Comparison of ENCODE assay signal across 2 cellular contexts in the genomic region with DNA sequence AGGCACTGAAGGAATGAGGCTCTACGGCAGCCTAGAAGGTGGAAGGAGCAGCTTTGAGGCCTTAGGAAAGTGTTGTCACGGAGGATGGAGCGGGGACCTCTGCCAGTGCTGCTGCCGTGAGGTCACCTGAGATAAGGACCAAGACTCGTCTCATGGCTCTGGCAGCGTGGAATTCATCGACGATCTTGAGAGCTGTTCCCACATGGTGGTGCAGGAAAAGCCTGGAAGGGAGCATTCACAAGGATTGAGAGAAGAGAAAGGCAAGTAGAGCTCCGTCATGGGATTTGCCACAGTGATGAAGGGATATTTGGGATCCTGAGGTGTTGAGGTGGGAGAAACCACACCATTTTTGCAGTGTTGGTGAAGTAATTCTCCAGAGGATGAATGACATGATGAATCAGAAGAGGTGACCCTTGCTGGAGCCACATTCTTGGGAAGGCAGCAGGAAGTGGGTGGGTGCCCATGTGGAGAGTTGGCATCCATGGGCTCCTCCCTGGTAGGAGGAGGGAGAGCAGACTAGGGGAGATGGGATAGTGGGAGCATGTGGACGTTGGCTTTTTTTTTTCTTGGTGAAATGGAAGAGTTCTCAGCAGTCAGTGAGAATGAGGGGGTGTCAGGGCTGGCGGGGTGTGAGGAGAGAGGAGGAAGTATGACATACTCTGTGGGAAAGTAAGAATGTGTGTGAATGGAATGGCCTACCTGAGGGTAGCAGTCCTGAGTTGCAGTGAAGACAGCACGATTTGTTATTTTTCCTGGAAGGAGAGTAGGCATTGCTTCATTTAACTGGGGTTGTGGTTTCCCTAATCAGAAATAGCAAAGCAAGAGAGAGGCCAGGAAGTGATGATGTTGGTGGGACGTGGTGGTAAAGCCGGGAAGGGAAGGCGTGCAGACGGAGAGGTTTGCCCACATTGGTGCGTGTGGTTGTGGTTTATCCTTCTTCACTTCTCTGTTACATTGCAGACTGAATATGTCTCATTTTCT.
TF ChIP-seq lines count a peak whose summit lies in the region.

No MANE protein-coding gene starts in this region.

TF ChIP-seq in SK-N-SH, 30 proteins besides CTCF, POLR2A, EP300 and RAD21 (continued from another document):
- TF ChIP-seq, protein P1, sequence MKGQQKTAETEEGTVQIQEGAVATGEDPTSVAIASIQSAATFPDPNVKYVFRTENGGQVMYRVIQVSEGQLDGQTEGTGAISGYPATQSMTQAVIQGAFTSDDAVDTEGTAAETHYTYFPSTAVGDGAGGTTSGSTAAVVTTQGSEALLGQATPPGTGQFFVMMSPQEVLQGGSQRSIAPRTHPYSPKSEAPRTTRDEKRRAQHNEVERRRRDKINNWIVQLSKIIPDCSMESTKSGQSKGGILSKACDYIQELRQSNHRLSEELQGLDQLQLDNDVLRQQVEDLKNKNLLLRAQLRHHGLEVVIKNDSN (IDR thresholded peaks at IDR 0.05; ENCODE audit: borderline replicate concordance, low read depth): no peak
- TF ChIP-seq EZH2phosphoT487 (IDR thresholded peaks at IDR 0.05; ENCODE audit: borderline replicate concordance, low read depth) (no peak), FOSL2 (IDR thresholded peaks at IDR 0.05; ENCODE audit: borderline replicate concordance, low read depth) (no peak), JUND (IDR thresholded peaks at IDR 0.05) (no peak), ELF1 (IDR thresholded peaks at IDR 0.05) (no peak), SMC3 (IDR thresholded peaks at IDR 0.05; ENCODE audit: low read depth, low read length) (no peak), YY1 (IDR thresholded peaks at IDR 0.05; ENCODE audit: low read depth) (no peak), FOXM1 (IDR thresholded peaks at IDR 0.05; ENCODE audit: low read depth) (no peak)
- TF ChIP-seq, protein P2, sequence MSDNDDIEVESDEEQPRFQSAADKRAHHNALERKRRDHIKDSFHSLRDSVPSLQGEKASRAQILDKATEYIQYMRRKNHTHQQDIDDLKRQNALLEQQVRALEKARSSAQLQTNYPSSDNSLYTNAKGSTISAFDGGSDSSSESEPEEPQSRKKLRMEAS (IDR thresholded peaks at IDR 0.05; ENCODE audit: low read depth): no peak
- TF ChIP-seq, protein P3, sequence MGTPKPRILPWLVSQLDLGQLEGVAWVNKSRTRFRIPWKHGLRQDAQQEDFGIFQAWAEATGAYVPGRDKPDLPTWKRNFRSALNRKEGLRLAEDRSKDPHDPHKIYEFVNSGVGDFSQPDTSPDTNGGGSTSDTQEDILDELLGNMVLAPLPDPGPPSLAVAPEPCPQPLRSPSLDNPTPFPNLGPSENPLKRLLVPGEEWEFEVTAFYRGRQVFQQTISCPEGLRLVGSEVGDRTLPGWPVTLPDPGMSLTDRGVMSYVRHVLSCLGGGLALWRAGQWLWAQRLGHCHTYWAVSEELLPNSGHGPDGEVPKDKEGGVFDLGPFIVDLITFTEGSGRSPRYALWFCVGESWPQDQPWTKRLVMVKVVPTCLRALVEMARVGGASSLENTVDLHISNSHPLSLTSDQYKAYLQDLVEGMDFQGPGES (IDR thresholded peaks at IDR 0.05; ENCODE audit: low read depth, low read length): no peak

TF ChIP-seq in SK-N-SH treated with all-trans-retinoic acid at 6 μM for 48 hours, 23 proteins besides CTCF, POLR2A, EP300 and RAD21 (continued from another document):
- TF ChIP-seq ISL1 (CRISPR knock-in tag; IDR thresholded peaks at IDR 0.05): no peak
